Comparison of ENCODE assay signal across 10 cellular contexts in genomic region chr17:76940738-76941350, GRCh38.
A peak's percentile ranks its signal among the peaks of the same experiment; 100 is the strongest.
DNase-seq lines count a peak whose midpoint lies in the region; ATAC-seq and TF ChIP-seq lines count a peak whose summit lies in the region.
"Had no signal": no experiment of that assay in that cellular context is flagged by ENCODE, and none has a peak within 500 bp of the region (broad histone marks: within the 10 kb centered on the region; RNA-seq: fewer than 3 reads in every experiment).

No MANE protein-coding gene starts in this region.

- no peak overlapping the region for H3K9ac ChIP-seq in PC-3 (ENCODE audit: low read length)

- H3K27ac ChIP-seq in GM23338 (ENCODE audit: low read depth) (no peak overlapping the region), PC-3 (ENCODE audit: low read length) (no peak overlapping the region), ascending aorta (no peak overlapping the region)

- BruUV-seq in Caco-2 (replicated peaks; lab: Mats Ljungman, UMichigan) (no TSS peak), PC-3 (replicated peaks; lab: Mats Ljungman, UMichigan) (no TSS peak)

- no peaks in the 10 kb centered on the region for H4K20me1 ChIP-seq in GM23338 (replicated peaks; ENCODE audit: insufficient read depth)
- H4K20me1 ChIP-seq in PC-3 (ENCODE audit: low read length), result no peaks in the 10 kb centered on the region

- H3K9me3 ChIP-seq in Caco-2, result no peaks in the 10 kb centered on the region
- H3K9me3 ChIP-seq in PC-3 (ENCODE audit: low read length), result no peaks in the 10 kb centered on the region
- H3K9me3 ChIP-seq in ascending aorta, result no peaks in the 10 kb centered on the region

- H3K36me3 ChIP-seq in Caco-2 (ENCODE audit: control insufficient read depth, insufficient read depth, low read length) (no peaks in the 10 kb centered on the region), GM23338 (ENCODE audit: insufficient read depth) (no peaks in the 10 kb centered on the region), PC-3 (ENCODE audit: low read depth, low read length) (no peaks in the 10 kb centered on the region), ascending aorta (no peaks in the 10 kb centered on the region)

- H3K36me3 Mint-ChIP-seq in Caco-2 (ENCODE audit: insufficient read depth, unreplicated experiment) (peaks cover 5% of the 10 kb centered on the region), GM23338 (ENCODE audit: low read depth) (peaks cover 10% of the 10 kb centered on the region; the same call in 2 of the 3 replicates)

- H3K9me3 Mint-ChIP-seq in Caco-2 (ENCODE audit: unreplicated experiment), result no peaks in the 10 kb centered on the region
- no peaks in the 10 kb centered on the region for H3K9me3 Mint-ChIP-seq in GM23338
- H3K9me3 Mint-ChIP-seq: neural crest cell had no signal

- H2AFZ ChIP-seq in GM23338 (peak overlapping the region; percentile 91; the same call in 1 of the 2 replicates), PC-3 (ENCODE audit: low read length) (no peak overlapping the region)

- H3K9me2 ChIP-seq in GM23338 (ENCODE audit: insufficient read depth), result no peaks in the 10 kb centered on the region; the same call in 1 of the 2 replicates
- H3K9me2 ChIP-seq in PC-3 (replicated peaks; ENCODE audit: low read length), result no peaks in the 10 kb centered on the region

- ATAC-seq in GM23338, result peak; percentile 76
- ATAC-seq in PC-3, result peak; percentile 54; the same call in 1 of the 2 replicates
- no peak for ATAC-seq in GM18511 (IDR thresholded peaks at IDR 0.05; ENCODE audit: unreplicated experiment)
- no peak for ATAC-seq in HG03439 (IDR thresholded peaks at IDR 0.05; ENCODE audit: unreplicated experiment)
- no peak for ATAC-seq in GM19452 (IDR thresholded peaks at IDR 0.05; ENCODE audit: unreplicated experiment)

- H3K4me2 ChIP-seq in GM23338 (peak overlapping the region; percentile 61; the same call in 1 of the 2 replicates), PC-3 (ENCODE audit: low read length) (no peak overlapping the region)

- CTCF ChIA-PET in Caco-2 (lab: Charles Lee), result interaction anchor here (1.1 kb wide), 1 partner anchor 115 kb away, joined by 3 read pairs; no protein-coding TSS in a partner anchor
- CTCF ChIA-PET in PC-3 (lab: Charles Lee), result no interaction called here

- no peaks in the 10 kb centered on the region for H3K79me2 ChIP-seq in GM23338 (replicated peaks; ENCODE audit: insufficient read depth)
- H3K79me2 ChIP-seq in PC-3 (ENCODE audit: low read length), result no peaks in the 10 kb centered on the region

- no peaks in the 10 kb centered on the region for H3K27me3 Mint-ChIP-seq in Caco-2 (ENCODE audit: insufficient read depth, unreplicated experiment)
- H3K27me3 Mint-ChIP-seq in GM23338 (ENCODE audit: insufficient read depth, low read depth, poor library complexity), result peaks cover 4% of the 10 kb centered on the region

- H3K4me1 Mint-ChIP-seq in Caco-2 (ENCODE audit: low read depth, unreplicated experiment) (no peaks in the 10 kb centered on the region), GM23338 (peaks cover 28% of the 10 kb centered on the region)
- H3K4me1 Mint-ChIP-seq: neural crest cell had no signal

- H3K4me3 Mint-ChIP-seq in Caco-2 (ENCODE audit: unreplicated experiment) (no peak overlapping the region), GM23338 (no peak overlapping the region)
- H3K4me3 Mint-ChIP-seq: neural crest cell had no signal

- DNase-seq in Caco-2 (peak in 1 of 2 experiments; percentile 48), GM23338 (ENCODE audit: low spot score) (peak; percentile 90), PC-3 (peak; percentile 43), fibroblast of pulmonary artery (ENCODE audit: low read depth) (no peak), ascending aorta (ENCODE audit: low spot score in 2 of 2) (no peak)
- DNase-seq: NCI-H2107 had no signal

- H3K4me3 ChIP-seq in Caco-2 (ENCODE audit: low read depth, low read length) (no peak overlapping the region), GM23338 (no peak overlapping the region), PC-3 (ENCODE audit: low read length) (no peak overlapping the region), fibroblast of pulmonary artery (replicated peaks; ENCODE audit: low read depth, low read length) (no peak overlapping the region), ascending aorta (no peak overlapping the region)

- no peaks in the 10 kb centered on the region for H3K27me3 ChIP-seq in Caco-2 (replicated peaks; ENCODE audit: control insufficient read depth, insufficient read depth, low read length)
- no peaks in the 10 kb centered on the region for H3K27me3 ChIP-seq in GM23338 (ENCODE audit: insufficient read depth)
- no peaks in the 10 kb centered on the region for H3K27me3 ChIP-seq in PC-3 (ENCODE audit: low read length)
- H3K27me3 ChIP-seq in ascending aorta, result no peaks in the 10 kb centered on the region

- H3F3A ChIP-seq in GM23338 (replicated peaks; ENCODE audit: low read depth) (no peaks in the 10 kb centered on the region), PC-3 (ENCODE audit: low read length, unreplicated experiment) (no peaks in the 10 kb centered on the region)

- TF ChIP-seq CTCF in Caco-2 (IDR thresholded peaks at IDR 0.05; ENCODE audit: insufficient read depth in 1 of 2, low read depth in 1 of 2, low read length in 1 of 2, severe bottlenecking in 1 of 2, unreplicated experiment in 1 of 2) (peak; percentile 19 to 31), GM23338 (conservative IDR thresholded peaks at IDR 0.05; ENCODE audit: low read depth in 2 of 2) (peak; percentile 67 to 76), PC-3 (conservative IDR thresholded peaks at IDR 0.05; ENCODE audit: low read depth, low read length) (peak; percentile 60), fibroblast of pulmonary artery (IDR thresholded peaks at IDR 0.05; ENCODE audit: low read length, missing control alignments) (peak; percentile 12), ascending aorta (IDR thresholded peaks at IDR 0.05) (peak in 1 of 3 experiments; percentile 10)

- H3K27ac Mint-ChIP-seq in Caco-2 (ENCODE audit: unreplicated experiment), result no peak overlapping the region
- H3K27ac Mint-ChIP-seq in GM23338, result no peak overlapping the region

- POLR2A ChIA-PET in Caco-2 (lab: Charles Lee) (no interaction called here), PC-3 (lab: Charles Lee; ENCODE audit: unreplicated experiment) (no interaction called here)

- intact Hi-C loops in Caco-2 (cut with micrococcal nuclease; ENCODE audit: unreplicated experiment), result no loop called here
- intact Hi-C loops in PC-3 (cut with micrococcal nuclease), result loop anchor here (5.0 kb wide), 1 partner anchor 74 kb away; the partner anchor contains the start of gene MGAT5B
- intact Hi-C loops in ascending aorta (cut with DNase I), result no loop called here

- H3K4me1 ChIP-seq in Caco-2, result no peaks in the 10 kb centered on the region
- H3K4me1 ChIP-seq in GM23338 (ENCODE audit: insufficient read depth), result peaks cover 14% of the 10 kb centered on the region
- no peaks in the 10 kb centered on the region for H3K4me1 ChIP-seq in PC-3 (ENCODE audit: insufficient read depth, low read length)
- H3K4me1 ChIP-seq in ascending aorta, result no peaks in the 10 kb centered on the region

TF ChIP-seq in GM23338, 12 proteins besides CTCF, POLR2A, EP300 and RAD21 (continues in another document):
- TF ChIP-seq ETS1 (IDR thresholded peaks at IDR 0.05), result no peak
- TF ChIP-seq EZH2phosphoT487 (IDR thresholded peaks at IDR 0.05; ENCODE audit: unreplicated experiment), result no peak
- no peak for TF ChIP-seq NANOG (IDR thresholded peaks at IDR 0.05; ENCODE audit: borderline replicate concordance)
- TF ChIP-seq REST (IDR thresholded peaks at IDR 0.05; ENCODE audit: unreplicated experiment), result no peak
- TF ChIP-seq CREB1 (CRISPR knock-in tag; IDR thresholded peaks at IDR 0.05; ENCODE audit: low read depth), result no peak; the same call in 1 of the 2 replicates
- no peak for TF ChIP-seq ZNF114 (CRISPR knock-in tag; IDR thresholded peaks at IDR 0.05)
- no peak for TF ChIP-seq POLR2AphosphoS5 (IDR thresholded peaks at IDR 0.05; ENCODE audit: low read depth)

Comparison
In these comparisons a context has a peak if more than half of its experiments do, and no peak if none do; other contexts are left out.
1. DNase-seq: peak in GM23338 (single experiment) and PC-3 (single experiment); none in fibroblast of pulmonary artery (single experiment) and ascending aorta (0 of 2).
2. ATAC-seq: peak in GM23338 (single experiment) and PC-3 (single experiment); none in GM18511 (single experiment), HG03439 (single experiment) and GM19452 (single experiment).